ENCODE assay signal across 8 cellular contexts in genomic region chr20:28602401-28603217, GRCh38.
A peak's percentile ranks its signal among the peaks of the same experiment; 100 is the strongest.
DNase-seq lines count a peak whose midpoint lies in the region; ATAC-seq and TF ChIP-seq lines count a peak whose summit lies in the region.
"Not testable (repeated sequence)": the region's sequence is repeated elsewhere in the genome, so short reads cannot be mapped to it uniquely, and the experiment has no call there.

No MANE protein-coding gene starts in this region.

- peak overlapping the region; percentile 22 for H3K27ac ChIP-seq in colonic mucosa
- H3K27ac ChIP-seq in tibial nerve, result peak overlapping the region in 3 of 4 donors; percentile 55 to 80 (median 76)

- peak; percentile 74 for DNase-seq in H7
- DNase-seq in HuH-7.5 (ENCODE audit: low spot score), result peak; percentile 66
- DNase-seq in activated CD8-positive, alpha-beta T cell treated with anti-CD3 and anti-CD28 coated beads, Interleukin-2, amount 10 ng/mL, durations not matched to agents 7 days and 5 days, result peak; percentile 87
- DNase-seq in colonic mucosa, result peak; percentile 87
- DNase-seq in sciatic nerve (ENCODE audit: low spot score), result peak; percentile 82
- peak; percentile 44 to 77 for DNase-seq in tibial nerve (ENCODE audit: low spot score in 2 of 2)

- TF ChIP-seq CTCF in GM12874 (IDR thresholded peaks at IDR 0.05; ENCODE audit: insufficient read depth, low read depth, low read length) (peak; percentile 87), colonic mucosa (IDR thresholded peaks at IDR 0.05) (peak; percentile 46), tibial nerve (IDR thresholded peaks at IDR 0.05) (peak in 4 of 5 experiments; percentile 20 to 63 (median 57))

- peak in 1 of 2 donors; percentile 32 for TF ChIP-seq POLR2A in tibial nerve (IDR thresholded peaks at IDR 0.05)

- peaks cover 17% of the 10 kb centered on the region for H3K36me3 Mint-ChIP-seq in activated CD8-positive, alpha-beta T cell treated with anti-CD3 and anti-CD28 coated beads, Interleukin-2, amount 10 ng/mL, durations not matched to agents 7 days and 5 days (ENCODE audit: low read depth)

- not testable (repeated sequence) for H3K27me3 ChIP-seq in H7 (ENCODE audit: control insufficient read depth, insufficient read depth, low read length); colonic mucosa; tibial nerve

- peak in 1 of 2 donors; percentile 80 for TF ChIP-seq EP300 in tibial nerve (IDR thresholded peaks at IDR 0.05)

- not testable (repeated sequence) for H3K27me3 Mint-ChIP-seq in activated CD8-positive, alpha-beta T cell treated with anti-CD3 and anti-CD28 coated beads, Interleukin-2, amount 10 ng/mL, durations not matched to agents 7 days and 5 days (ENCODE audit: low read depth)

- not testable (repeated sequence) for H3K4me1 ChIP-seq in colonic mucosa, tibial nerve

- H3K27ac Mint-ChIP-seq in activated CD8-positive, alpha-beta T cell treated with anti-CD3 and anti-CD28 coated beads, Interleukin-2, amount 10 ng/mL, durations not matched to agents 7 days and 5 days, result peak overlapping the region; percentile 90

- H3K4me1 Mint-ChIP-seq in activated CD8-positive, alpha-beta T cell treated with anti-CD3 and anti-CD28 coated beads, Interleukin-2, amount 10 ng/mL, durations not matched to agents 7 days and 5 days (ENCODE audit: low read depth), result peaks cover 13% of the 10 kb centered on the region

- CTCF ChIA-PET in activated CD8-positive, alpha-beta T cell treated with anti-CD3 and anti-CD28 coated beads, Interleukin-2, amount 10 ng/mL, durations not matched to agents 7 days and 5 days (lab: Charles Lee), result interaction anchor here (1.0 kb wide), 1 partner anchor 8 kb away, joined by 4 read pairs; no protein-coding TSS in a partner anchor

- H3K9me3 Mint-ChIP-seq in activated CD8-positive, alpha-beta T cell treated with anti-CD3 and anti-CD28 coated beads, Interleukin-2, amount 10 ng/mL, durations not matched to agents 7 days and 5 days (ENCODE audit: insufficient read depth), result not testable (repeated sequence)

- H3K9ac ChIP-seq in colonic mucosa (ENCODE audit: low read depth in 2 of 2, low read length in 2 of 2), result not testable (repeated sequence)

- not testable (repeated sequence) for H3K36me3 ChIP-seq in H7 (replicated peaks; ENCODE audit: control insufficient read depth, insufficient read depth, low read length); colonic mucosa; tibial nerve

- POLR2A ChIA-PET in activated CD8-positive, alpha-beta T cell treated with anti-CD3 and anti-CD28 coated beads, Interleukin-2, amount 10 ng/mL, durations not matched to agents 7 days and 5 days (lab: Charles Lee), result interaction anchor here (1.1 kb wide), 1 partner anchor 9 kb away, joined by 3 read pairs; no protein-coding TSS in a partner anchor

- H3K4me3 Mint-ChIP-seq in activated CD8-positive, alpha-beta T cell treated with anti-CD3 and anti-CD28 coated beads, Interleukin-2, amount 10 ng/mL, durations not matched to agents 7 days and 5 days, result peak overlapping the region; percentile 94

- 5 to 26% methylated on average over 46 to 61 of the region's 71 CpGs for WGBS in tibial nerve, 2 donors

- not testable (repeated sequence) for H3K9me3 ChIP-seq in colonic mucosa; iPS-18c (ENCODE audit: control insufficient read depth, insufficient read depth, low read length); tibial nerve

- peak; percentile 99 for ATAC-seq in activated CD8-positive, alpha-beta T cell treated with anti-CD3 and anti-CD28 coated beads, Interleukin-2, amount 10 ng/mL, durations not matched to agents 7 days and 5 days
- ATAC-seq in sciatic nerve, result peak; percentile 97

- H3K4me3 ChIP-seq in H7 (ENCODE audit: insufficient read depth, low read depth, low read length), result peak overlapping the region; percentile 51
- peak overlapping the region; percentile 48 for H3K4me3 ChIP-seq in colonic mucosa
- H3K4me3 ChIP-seq in iPS-18c (ENCODE audit: insufficient read depth, low read depth, low read length), result peak overlapping the region; percentile 77
- H3K4me3 ChIP-seq in tibial nerve, result peak overlapping the region; percentile 22 to 69 (median 48)

- intact Hi-C loops in colonic mucosa (cut with DNase I); sciatic nerve (cut with DNase I): not testable (repeated sequence)

Comparison
In these comparisons a context has a peak if more than half of its experiments do, and no peak if none do; other contexts are left out.
1. Peak in every context shown above with its lines: DNase-seq, ATAC-seq, H3K4me3 ChIP-seq and H3K27ac ChIP-seq.